Comparison of ENCODE assay signal across 23 cellular contexts in the genomic region with DNA sequence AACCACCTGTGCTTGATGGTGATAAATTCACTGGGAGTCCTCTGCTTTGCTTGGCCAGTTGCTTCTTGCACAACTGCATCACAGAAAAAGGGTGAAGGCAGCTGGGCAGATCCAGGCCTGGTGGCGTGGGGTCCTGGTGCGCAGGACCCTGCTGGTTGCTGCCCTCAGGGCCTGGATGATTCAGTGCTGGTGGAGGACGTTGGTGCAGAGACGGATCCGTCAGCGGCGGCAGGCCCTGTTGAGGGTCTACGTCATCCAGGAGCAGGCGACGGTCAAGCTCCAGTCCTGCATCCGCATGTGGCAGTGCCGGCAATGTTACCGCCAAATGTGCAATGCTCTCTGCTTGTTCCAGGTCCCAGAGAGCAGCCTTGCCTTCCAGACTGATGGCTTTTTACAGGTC. TPM values are rescaled to one million over a fixed set of nuclear protein-coding genes. Genes with fewer than 3 reads are reported as not detected.
DNase-seq lines count a peak whose midpoint lies in the region; ATAC-seq and TF ChIP-seq lines count a peak whose summit lies in the region.
"Had no signal": no experiment of that assay in that cellular context is flagged by ENCODE, and none has a peak within 500 bp of the region (broad histone marks: within the 10 kb centered on the region; RNA-seq: fewer than 3 reads in every experiment).

No MANE protein-coding gene starts in this region.

- peak; percentile 3 for DNase-seq in SK-N-DZ (ENCODE audit: low spot score)
- no peak for DNase-seq in glutamatergic neuron
- DNase-seq in G401 (ENCODE audit: low spot score), result no peak
- DNase-seq: 8988T; ACHN; BE2C; CD4-positive, alpha-beta memory T cell; CD4-positive, CD25-positive, alpha-beta regulatory T cell; CD8-positive, alpha-beta memory T cell; COR-L47; DMS153; DMS53; DMS79; DND-41; EL; GDM1 had no signal

- peaks cover 11% of the 10 kb centered on the region for H3K4me1 Mint-ChIP-seq in glutamatergic neuron (ENCODE audit: low read depth, unreplicated experiment)
- no peaks in the 10 kb centered on the region for H3K4me1 Mint-ChIP-seq in stimulated activated memory B cell treated with anti-CD40 and anti-IgM and Interleukin-4, amounts not matched to agents 10 μg/mL and 1 μg/mL and 100 μg/mL, for 72 hours
- H3K4me1 Mint-ChIP-seq: CD14-positive monocyte; CD4-positive, CD25-positive, alpha-beta regulatory T cell had no signal

- peak overlapping the region; percentile 90 for H3K27ac Mint-ChIP-seq in glutamatergic neuron (ENCODE audit: unreplicated experiment)
- H3K27ac Mint-ChIP-seq in stimulated activated memory B cell treated with anti-CD40 and anti-IgM and Interleukin-4, amounts not matched to agents 10 μg/mL and 1 μg/mL and 100 μg/mL, for 72 hours, result no peak overlapping the region
- H3K27ac Mint-ChIP-seq: CD4-positive, alpha-beta memory T cell; CD4-positive, CD25-positive, alpha-beta regulatory T cell; CD8-positive, alpha-beta memory T cell had no signal

- no peak for TF ChIP-seq CTCF in glutamatergic neuron (IDR thresholded peaks at IDR 0.05; ENCODE audit: partially characterized antibody, unreplicated experiment)

- in situ Hi-C loops in G401 (cut with HindIII; ENCODE audit: low sequenced_read_pairs), result no loop called here

- no peak for ATAC-seq in GM18502 (IDR thresholded peaks at IDR 0.05; ENCODE audit: poor library complexity, unreplicated experiment)
- ATAC-seq in stimulated activated memory B cell treated with anti-CD40 and anti-IgM and Interleukin-4, amounts not matched to agents 10 μg/mL and 1 μg/mL and 100 μg/mL, for 72 hours, result no peak
- ATAC-seq: GM12878 had no signal

- no peak overlapping the region for H3K4me3 Mint-ChIP-seq in glutamatergic neuron (ENCODE audit: unreplicated experiment)
- H3K4me3 Mint-ChIP-seq in stimulated activated memory B cell treated with anti-CD40 and anti-IgM and Interleukin-4, amounts not matched to agents 10 μg/mL and 1 μg/mL and 100 μg/mL, for 72 hours, result no peak overlapping the region
- H3K4me3 Mint-ChIP-seq: CD14-positive monocyte; CD4-positive, CD25-positive, alpha-beta regulatory T cell; CD8-positive, alpha-beta memory T cell had no signal

- peaks cover 11% of the 10 kb centered on the region for H3K9me3 Mint-ChIP-seq in glutamatergic neuron (ENCODE audit: unreplicated experiment)
- peaks cover 12% of the 10 kb centered on the region for H3K9me3 Mint-ChIP-seq in stimulated activated memory B cell treated with anti-CD40 and anti-IgM and Interleukin-4, amounts not matched to agents 10 μg/mL and 1 μg/mL and 100 μg/mL, for 72 hours

- peaks cover 2% of the 10 kb centered on the region for H3K27me3 Mint-ChIP-seq in glutamatergic neuron (ENCODE audit: unreplicated experiment)
- H3K27me3 Mint-ChIP-seq in stimulated activated memory B cell treated with anti-CD40 and anti-IgM and Interleukin-4, amounts not matched to agents 10 μg/mL and 1 μg/mL and 100 μg/mL, for 72 hours, result peaks cover 54% of the 10 kb centered on the region

- peaks cover 21% of the 10 kb centered on the region for H3K36me3 Mint-ChIP-seq in glutamatergic neuron (ENCODE audit: unreplicated experiment)
- no peaks in the 10 kb centered on the region for H3K36me3 Mint-ChIP-seq in stimulated activated memory B cell treated with anti-CD40 and anti-IgM and Interleukin-4, amounts not matched to agents 10 μg/mL and 1 μg/mL and 100 μg/mL, for 72 hours
- H3K36me3 Mint-ChIP-seq: CD14-positive monocyte; CD4-positive, CD25-positive, alpha-beta regulatory T cell had no signal

RNA-seq across cellular contexts. Expression of gene IQCF2, which starts 31.1 kb away (rescaled TPM):
- not detected in 2 replicates for polyA plus RNA-seq in SK-N-DZ (2014; cell fraction: cytosol; rRNA removed)
- not detected in 2 replicates for polyA plus RNA-seq in SK-N-DZ (2014; cell fraction: nucleus; rRNA removed)
- total RNA-seq in glutamatergic neuron (ENCODE audit: unreplicated experiment), result not detected
- not detected in 2 replicates for total RNA-seq in G401 (2014; rRNA removed; shearing (Covaris generic))
- total RNA-seq: A673; CD4-positive, alpha-beta memory T cell; CD4-positive, CD25-positive, alpha-beta regulatory T cell; CD8-positive, alpha-beta memory T cell; Daoy; GM12878 had no signal
- polyA plus RNA-seq: AG04450; CD14-positive monocyte; CD4-positive, alpha-beta memory T cell; CD4-positive, CD25-positive, alpha-beta regulatory T cell; CD8-positive, alpha-beta memory T cell; GM12878 had no signal

RNA-seq across cellular contexts. Expression of gene IQCF5, which starts 45.1 kb away (rescaled TPM):
- not detected in 2 replicates for polyA plus RNA-seq in SK-N-DZ (2014; cell fraction: cytosol; rRNA removed)
- polyA plus RNA-seq in SK-N-DZ (2014; cell fraction: nucleus; rRNA removed), result not detected in 2 replicates
- not detected for total RNA-seq in glutamatergic neuron (ENCODE audit: unreplicated experiment)
- not detected in 2 replicates for total RNA-seq in G401 (2014; rRNA removed; shearing (Covaris generic))
- total RNA-seq: A673; CD4-positive, alpha-beta memory T cell; CD4-positive, CD25-positive, alpha-beta regulatory T cell; CD8-positive, alpha-beta memory T cell; Daoy; GM12878 had no signal
- polyA plus RNA-seq: AG04450; CD14-positive monocyte; CD4-positive, alpha-beta memory T cell; CD4-positive, CD25-positive, alpha-beta regulatory T cell; CD8-positive, alpha-beta memory T cell; GM12878 had no signal

RNA-seq across cellular contexts. Expression of gene IQCF6, which starts 51.3 kb away (rescaled TPM):
- not detected in 2 replicates for polyA plus RNA-seq in SK-N-DZ (2014; cell fraction: cytosol; rRNA removed)
- not detected in 2 replicates for polyA plus RNA-seq in SK-N-DZ (2014; cell fraction: nucleus; rRNA removed)
- total RNA-seq in glutamatergic neuron (ENCODE audit: unreplicated experiment), result not detected
- not detected in 2 replicates for total RNA-seq in G401 (2014; rRNA removed; shearing (Covaris generic))
- total RNA-seq: A673; CD4-positive, alpha-beta memory T cell; CD4-positive, CD25-positive, alpha-beta regulatory T cell; CD8-positive, alpha-beta memory T cell; Daoy; GM12878 had no signal
- polyA plus RNA-seq: AG04450; CD14-positive monocyte; CD4-positive, alpha-beta memory T cell; CD4-positive, CD25-positive, alpha-beta regulatory T cell; CD8-positive, alpha-beta memory T cell; GM12878 had no signal
